ENCODE assay signal across 19 cellular contexts in genomic region chr15:39345176-39345575, GRCh38.
"Had no signal": no experiment of that assay in that cellular context is flagged by ENCODE, and none has a peak within 500 bp of the region (broad histone marks: within the 10 kb centered on the region; RNA-seq: fewer than 3 reads in every experiment).

No MANE protein-coding gene starts in this region.

- H3K9ac ChIP-seq: parathyroid adenoma had no signal

- H3K4me1 Mint-ChIP-seq: activated CD8-positive, alpha-beta memory T cell treated with anti-CD3 and anti-CD28 coated beads, Interleukin-2, amount 10 ng/mL, durations not matched to agents 7 days and 5 days; neural crest cell had no signal

- ATAC-seq: activated CD8-positive, alpha-beta memory T cell treated with anti-CD3 and anti-CD28 coated beads, Interleukin-2, amount 10 ng/mL, durations not matched to agents 7 days and 5 days; heart left ventricle; left ventricle myocardium superior; stimulated activated naive CD8-positive, alpha-beta T cell treated with anti-CD3 and anti-CD28 coated beads, Interleukin-15, Interleukin-2, amounts not matched to agents 100 U/mL and 50 U/mL, for 24 hours had no signal

- H2AFZ ChIP-seq: parathyroid adenoma had no signal

- H3K36me3 ChIP-seq: heart left ventricle, upper lobe of left lung had no signal

- H3K4me3 Mint-ChIP-seq: activated CD8-positive, alpha-beta memory T cell treated with anti-CD3 and anti-CD28 coated beads, Interleukin-2, amount 10 ng/mL, durations not matched to agents 7 days and 5 days; activated naive CD8-positive, alpha-beta T cell; activated T-cell treated with anti-CD3 and anti-CD28 coated beads, Interleukin-2, amount 50 U/mL, for 24 hours; endodermal cell; neural crest cell; T-helper 2 cell treated with Interferon-gamma antibody and Interleukin-4, amounts not matched to agents 5 μg/mL and 100 μg/mL, for 36 hours had no signal

- DNase-seq: activated CD4-positive, alpha-beta T cell treated with anti-CD3 and anti-CD28 coated beads for 1 hour; activated CD4-positive, alpha-beta T cell treated with anti-CD3 and anti-CD28 coated beads, Interleukin-2, amount 50 U/mL, for 48 hours; activated CD8-positive, alpha-beta memory T cell treated with anti-CD3 and anti-CD28 coated beads, Interleukin-2, amount 10 ng/mL, durations not matched to agents 7 days and 5 days; activated effector memory CD4-positive, alpha-beta T cell treated with anti-CD3 and anti-CD28 coated beads, Interleukin-2, amount 50 U/mL, for 16 hours; activated T-cell treated with anti-CD3 and anti-CD28 coated beads, Interleukin-2, amount 50 U/mL, for 24 hours; dermis blood vessel endothelial cell; endodermal cell; foreskin melanocyte; heart left ventricle; left ventricle myocardium superior; retina; stimulated activated CD4-positive, alpha-beta T cell treated with anti-CD3 and anti-CD28 coated beads, Interleukin-4, amount 100 ng/mL, for 1 hour; stimulated activated CD8-positive, alpha-beta memory T cell treated with anti-CD3 and anti-CD28 coated beads, Interleukin-4, amount 100 ng/mL, for 48 hours; stimulated activated naive CD8-positive, alpha-beta T cell treated with anti-CD3 and anti-CD28 coated beads, Interleukin-15, Interleukin-2, amounts not matched to agents 100 U/mL and 50 U/mL, for 24 hours; upper lobe of left lung had no signal

- H3K27me3 ChIP-seq: heart left ventricle, upper lobe of left lung had no signal

- H3K27ac ChIP-seq: heart left ventricle, parathyroid adenoma, upper lobe of left lung had no signal

- H3K9me3 ChIP-seq: upper lobe of left lung had no signal

- H3K36me3 Mint-ChIP-seq: activated CD8-positive, alpha-beta memory T cell treated with anti-CD3 and anti-CD28 coated beads, Interleukin-2, amount 10 ng/mL, durations not matched to agents 7 days and 5 days had no signal

- H3K4me1 ChIP-seq: parathyroid adenoma, upper lobe of left lung had no signal

- H3K9me3 Mint-ChIP-seq: T-helper 2 cell treated with Interferon-gamma antibody and Interleukin-4, amounts not matched to agents 5 μg/mL and 100 μg/mL, for 36 hours had no signal

- H3K79me2 ChIP-seq: parathyroid adenoma had no signal

- H3K27ac Mint-ChIP-seq: activated CD8-positive, alpha-beta memory T cell treated with anti-CD3 and anti-CD28 coated beads, Interleukin-2, amount 10 ng/mL, durations not matched to agents 7 days and 5 days; activated naive CD8-positive, alpha-beta T cell; activated T-cell treated with anti-CD3 and anti-CD28 coated beads, Interleukin-2, amount 50 U/mL, for 24 hours; endodermal cell; T-helper 2 cell treated with Interferon-gamma antibody and Interleukin-4, amounts not matched to agents 5 μg/mL and 100 μg/mL, for 36 hours had no signal

- H3K4me3 ChIP-seq: heart left ventricle, upper lobe of left lung had no signal
